22 cellular contexts compared by ENCODE assay signal in genomic region chr3:41141431-41142164, GRCh38. TPM values are rescaled to one million over a fixed set of nuclear protein-coding genes. Genes with fewer than 3 reads are reported as not detected.
DNase-seq lines count a peak whose midpoint lies in the region; ATAC-seq lines count a peak whose summit lies in the region.
"Had no signal": no experiment of that assay in that cellular context is flagged by ENCODE, and none has a peak within 500 bp of the region (broad histone marks: within the 10 kb centered on the region; RNA-seq: fewer than 3 reads in every experiment).

No MANE protein-coding gene starts in this region.

- H2BK12ac ChIP-seq in trophoblast cell (ENCODE audit: low read length) = peak overlapping the region; percentile 43

- no peak overlapping the region for H4K8ac ChIP-seq in trophoblast cell (ENCODE audit: low read depth, low read length)

- H3K27ac Mint-ChIP-seq in T-helper 17 cell = no peak overlapping the region
- H3K27ac Mint-ChIP-seq: CD4-positive, alpha-beta T cell had no signal

- no peaks in the 10 kb centered on the region for H3K27me3 Mint-ChIP-seq in T-helper 17 cell
- H3K27me3 Mint-ChIP-seq: CD4-positive, alpha-beta T cell had no signal

- DNase-seq in ELF-1 (ENCODE audit: low read depth, low spot score) (peak; percentile 65), T-helper 17 cell (no peak), foreskin melanocyte (peak; percentile 70), trophoblast cell (no peak), COLO668 (lab: John Stamatoyannopoulos, UW; ENCODE audit: unreplicated experiment) (no peak), pons (ENCODE audit: low spot score) (no peak)
- DNase-seq: Caco-2; CD4-positive, alpha-beta T cell; DMS79 treated with DMSO at 0.1 percent for 48 hours; Kasumi-1; MV-4-11; NCI-H1105; NCI-H1436 treated with DMSO at 0.1 percent for 48 hours; NCI-H187 treated with DMSO at 0.1 percent for 48 hours; NCI-H2171 treated with DMSO at 0.1 percent for 48 hours; NCI-H345; NCI-H510A treated with DMSO at 0.1 percent for 48 hours had no signal

- H3K9me3 ChIP-seq in T-helper 17 cell (ENCODE audit: control insufficient read depth, low read length, poor library complexity, severe bottlenecking) (no peaks in the 10 kb centered on the region), trophoblast cell (ENCODE audit: insufficient read depth, low read depth, low read length) (no peaks in the 10 kb centered on the region)

- H3K18ac ChIP-seq in trophoblast cell (ENCODE audit: low read length) = no peak overlapping the region

- H3K27ac ChIP-seq in trophoblast cell (ENCODE audit: low read depth, low read length) = no peak overlapping the region
- H3K27ac ChIP-seq: BLaER1 had no signal

- no peak overlapping the region for H3K23ac ChIP-seq in trophoblast cell (ENCODE audit: low read length)

- no peak overlapping the region for H2AK5ac ChIP-seq in trophoblast cell (ENCODE audit: low read length)

- no peak overlapping the region for H3K9ac ChIP-seq in trophoblast cell (ENCODE audit: low read length)
- H3K9ac ChIP-seq: BLaER1 had no signal

- H3K4me1 Mint-ChIP-seq in T-helper 17 cell = peaks cover 20% of the 10 kb centered on the region

- no CpG with 5 or more reads among the region's 7 CpGs for WGBS in trophoblast cell (ENCODE audit: extremely low coverage, insufficient coverage, insufficient read length)

- peaks cover 13% of the 10 kb centered on the region for H3K79me1 ChIP-seq in trophoblast cell (ENCODE audit: low read length)

- H4K12ac ChIP-seq in trophoblast cell (ENCODE audit: low read depth, low read length) = no peak overlapping the region

- H3K36me3 ChIP-seq in trophoblast cell (ENCODE audit: control insufficient read depth in 1 of 2, insufficient read depth in 2 of 2, low read length in 2 of 2) = no peaks in the 10 kb centered on the region
- H3K36me3 ChIP-seq: BLaER1 had no signal

- H3K79me2 ChIP-seq in trophoblast cell (ENCODE audit: control insufficient read depth, insufficient read depth, low read length, poor library complexity) = no peaks in the 10 kb centered on the region

- H2AFZ ChIP-seq in trophoblast cell (ENCODE audit: insufficient read depth, low read length, poor library complexity) = no peak overlapping the region

- no peak for ATAC-seq in T-helper 17 cell
- no peak for ATAC-seq in HG03378 (IDR thresholded peaks at IDR 0.05; ENCODE audit: unreplicated experiment)
- ATAC-seq: HCT116, HepG2, SK-N-SH treated with all-trans-retinoic acid at 6 μM for 48 hours had no signal

- H3K4me2 ChIP-seq in trophoblast cell (ENCODE audit: low read length) = no peak overlapping the region
- H3K4me2 ChIP-seq: BLaER1 had no signal

- no peak overlapping the region for H2BK120ac ChIP-seq in trophoblast cell (ENCODE audit: insufficient read depth, low read length, poor library complexity)

- no peak overlapping the region for H3K4me3 ChIP-seq in trophoblast cell (ENCODE audit: low read depth, low read length)
- H3K4me3 ChIP-seq: BLaER1 had no signal

- no peaks in the 10 kb centered on the region for H3K27me3 ChIP-seq in trophoblast cell (ENCODE audit: insufficient read depth, low read length)
- H3K27me3 ChIP-seq: BLaER1 had no signal

- H4K91ac ChIP-seq in trophoblast cell (ENCODE audit: low read depth, low read length) = peak overlapping the region; percentile 67

- peaks cover 19 to 33% of the 10 kb centered on the region in 2 experiments for H3K4me1 ChIP-seq in trophoblast cell (ENCODE audit: control insufficient read depth in 1 of 2, insufficient read depth in 2 of 2, low read length in 2 of 2)
- H3K4me1 ChIP-seq: Caco-2 had no signal

- no peak overlapping the region for H3K4ac ChIP-seq in trophoblast cell (ENCODE audit: low read depth, low read length)

- H2BK5ac ChIP-seq in trophoblast cell (ENCODE audit: low read depth, low read length, poor library complexity) = no peak overlapping the region

- H3K36me3 Mint-ChIP-seq in T-helper 17 cell (ENCODE audit: low read depth) = no peaks in the 10 kb centered on the region

- no peak overlapping the region for H3K14ac ChIP-seq in trophoblast cell (ENCODE audit: low read length)

- H3K4me3 Mint-ChIP-seq in T-helper 17 cell = peak overlapping the region; percentile 4
- H3K4me3 Mint-ChIP-seq: CD4-positive, alpha-beta T cell had no signal

RNA-seq across cellular contexts. Expression of gene CTNNB1, which starts 57.7 kb away (rescaled TPM):
- 100 to 1,000 TPM; 161 to 177 TPM for total RNA-seq in T-helper 17 cell
- 1,013 and 1,027 TPM in 2 replicates for polyA plus RNA-seq in trophoblast cell (2013)

Comparison
In these comparisons a context has a peak if more than half of its experiments do, and no peak if none do; other contexts are left out.
1. DNase-seq: peak in ELF-1 (single experiment) and foreskin melanocyte (single experiment); none in T-helper 17 cell (0 of 3), trophoblast cell (0 of 2), COLO668 (single experiment) and pons (single experiment).